In the genomic region with DNA sequence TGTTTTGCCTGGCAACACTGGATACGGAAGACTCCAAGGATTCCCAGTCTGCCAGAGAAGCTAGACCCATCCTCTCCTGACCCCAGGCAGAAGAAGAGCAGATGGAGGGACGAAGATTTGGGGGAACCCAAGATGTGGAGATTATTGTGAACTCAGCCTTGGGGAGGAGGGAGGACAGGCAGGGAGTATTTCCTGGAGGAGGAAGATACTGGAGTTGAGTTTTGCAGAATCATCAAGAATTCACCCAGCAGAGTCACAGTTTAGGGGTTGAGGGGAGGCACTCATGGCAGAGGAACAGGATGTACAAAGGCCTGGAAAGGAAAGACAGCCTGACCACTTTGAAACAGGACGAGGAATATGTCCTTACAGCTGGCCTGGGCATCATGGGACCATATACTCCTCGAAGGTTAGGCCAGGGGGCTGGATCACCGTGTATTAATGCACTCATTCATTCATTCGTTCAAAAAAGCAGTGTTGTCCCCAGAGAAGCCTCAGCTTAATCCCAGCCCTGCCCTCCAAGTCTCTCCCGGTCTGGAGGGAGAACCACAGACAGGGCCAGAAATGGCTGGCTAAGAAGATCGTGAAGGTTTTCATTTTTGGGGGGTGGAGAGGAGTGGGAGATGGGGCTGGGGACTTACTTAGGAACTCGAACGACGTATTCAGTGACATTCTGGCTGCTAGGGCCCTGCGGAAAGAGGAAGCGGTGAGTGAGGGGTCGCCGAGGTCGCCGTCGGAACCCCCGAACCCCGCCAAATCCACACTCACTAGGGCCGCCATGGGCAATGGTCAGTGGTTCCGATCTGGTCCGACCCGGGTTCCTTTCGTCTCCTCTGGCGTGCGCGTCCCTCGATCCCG, we compare ENCODE assay signal across 8 cellular contexts. TPM values are rescaled to one million over a fixed set of nuclear protein-coding genes. Genes with fewer than 3 reads are reported as not detected.
DNase-seq lines count a peak whose midpoint lies in the region; ATAC-seq, FAIRE-seq and TF ChIP-seq lines count a peak whose summit lies in the region.

No MANE protein-coding gene starts in this region.

- H3K27ac Mint-ChIP-seq in natural killer cell treated with Interleukin-12 subunit alpha and Interleukin-12 subunit beta and Interleukin-15 and Interleukin-18, amount 100 ng/mL, for 72 hours = peak overlapping the region; percentile 92 to 94

- DNase-seq in D721Med (ENCODE audit: insufficient read length, low spot score) = peak; percentile 12
- no peak for DNase-seq in natural killer cell treated with Interleukin-12 subunit alpha and Interleukin-12 subunit beta and Interleukin-15 and Interleukin-18, amount 100 ng/mL, for 72 hours (ENCODE audit: low spot score)
- DNase-seq in hypothalamus (lab: John Stamatoyannopoulos, UW) = no peak
- DNase-seq in amygdala (lab: John Stamatoyannopoulos, UW) = no peak
- no peak for DNase-seq in RCC 7860 (ENCODE audit: low spot score)

- H3K9me3 Mint-ChIP-seq in natural killer cell treated with Interleukin-12 subunit alpha and Interleukin-12 subunit beta and Interleukin-15 and Interleukin-18, amount 100 ng/mL, for 72 hours = no peaks in the 10 kb centered on the region

- H3K27ac ChIP-seq in KOPT-K1 (ENCODE audit: low read depth, low read length, poor library complexity, severe bottlenecking) = peak overlapping the region; percentile 81
- H3K27ac ChIP-seq in cingulate gyrus (ENCODE audit: low read depth, low read length) = peak overlapping the region; percentile 97

- no peaks in the 10 kb centered on the region for H3K9me3 ChIP-seq in KOPT-K1 (ENCODE audit: insufficient read depth, low read length, poor library complexity, severe bottlenecking)

- no peak for TF ChIP-seq CTCF in D721Med (IDR thresholded peaks at IDR 0.05; ENCODE audit: insufficient read depth, missing control alignments)

- H3K4me1 Mint-ChIP-seq in natural killer cell treated with Interleukin-12 subunit alpha and Interleukin-12 subunit beta and Interleukin-15 and Interleukin-18, amount 100 ng/mL, for 72 hours (ENCODE audit: low read depth in 2 of 2) = peaks cover 20 to 29% of the 10 kb centered on the region in 2 donors

- no peaks in the 10 kb centered on the region for H3K27me3 Mint-ChIP-seq in natural killer cell treated with Interleukin-12 subunit alpha and Interleukin-12 subunit beta and Interleukin-15 and Interleukin-18, amount 100 ng/mL, for 72 hours

- H3K4me3 Mint-ChIP-seq in natural killer cell treated with Interleukin-12 subunit alpha and Interleukin-12 subunit beta and Interleukin-15 and Interleukin-18, amount 100 ng/mL, for 72 hours = peak overlapping the region; percentile 94

- FAIRE-seq in D721Med (lab: Jason Lieb, UNC) (no peak), RCC 7860 (lab: Jason Lieb, UNC) (no peak)

- peaks cover 39% of the 10 kb centered on the region for H3K36me3 ChIP-seq in KOPT-K1 (ENCODE audit: insufficient read depth, low read length)

- no peak for ATAC-seq in natural killer cell treated with Interleukin-12 subunit alpha and Interleukin-12 subunit beta and Interleukin-15 and Interleukin-18, amount 100 ng/mL, for 72 hours
- ATAC-seq in GM21390 (IDR thresholded peaks at IDR 0.05; ENCODE audit: unreplicated experiment) = no peak

- peaks cover 4% of the 10 kb centered on the region for H3K36me3 Mint-ChIP-seq in natural killer cell treated with Interleukin-12 subunit alpha and Interleukin-12 subunit beta and Interleukin-15 and Interleukin-18, amount 100 ng/mL, for 72 hours

RNA-seq across cellular contexts. Expression of gene GTF2F1, which starts 0.5 kb away (rescaled TPM):
- total RNA-seq in natural killer cell treated with Interleukin-12 subunit alpha and Interleukin-12 subunit beta and Interleukin-15 and Interleukin-18, amount 100 ng/mL, for 72 hours = 10 to 100 TPM; 71.1 to 72.6 TPM

RNA-seq across cellular contexts. Expression of gene PSPN, which starts 16.7 kb away (rescaled TPM):
- total RNA-seq in natural killer cell treated with Interleukin-12 subunit alpha and Interleukin-12 subunit beta and Interleukin-15 and Interleukin-18, amount 100 ng/mL, for 72 hours = 1 to 10 TPM; 1.8 to 1.9 TPM

RNA-seq across cellular contexts. Expression of gene ALKBH7, which starts 19.9 kb away (rescaled TPM):
- 10 to 100 TPM; 29.2 to 31.3 TPM for total RNA-seq in natural killer cell treated with Interleukin-12 subunit alpha and Interleukin-12 subunit beta and Interleukin-15 and Interleukin-18, amount 100 ng/mL, for 72 hours

RNA-seq across cellular contexts. Expression of gene CLPP, which starts 31.1 kb away (rescaled TPM):
- 100 to 1,000 TPM; 115 to 146 TPM for total RNA-seq in natural killer cell treated with Interleukin-12 subunit alpha and Interleukin-12 subunit beta and Interleukin-15 and Interleukin-18, amount 100 ng/mL, for 72 hours

RNA-seq across cellular contexts. Expression of gene KHSRP, which starts 32.2 kb away (rescaled TPM):
- 100 to 1,000 TPM; 260 to 386 TPM for total RNA-seq in natural killer cell treated with Interleukin-12 subunit alpha and Interleukin-12 subunit beta and Interleukin-15 and Interleukin-18, amount 100 ng/mL, for 72 hours
